Comparison of ENCODE assay signal across 36 cellular contexts in the genomic region with DNA sequence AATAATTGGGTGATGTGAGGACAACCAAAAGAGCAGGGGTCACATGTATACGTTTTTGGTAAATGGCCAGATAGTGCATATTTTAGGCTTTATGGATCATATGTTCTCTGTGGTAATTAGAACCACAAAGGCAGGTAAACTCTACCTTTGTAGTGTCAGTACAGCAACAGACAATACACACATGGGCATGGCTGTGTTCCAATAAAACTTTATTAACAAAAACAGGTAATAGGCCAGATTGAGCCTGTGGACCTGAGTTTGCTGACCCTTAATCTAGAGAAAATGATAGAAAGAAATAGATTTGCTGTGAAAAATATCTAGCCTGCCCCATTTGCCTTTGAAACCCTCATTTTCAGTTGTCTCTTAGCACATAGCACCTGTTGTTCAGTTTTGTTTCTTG.
"Had no signal": no experiment of that assay in that cellular context is flagged by ENCODE, and none has a peak within 500 bp of the region (broad histone marks: within the 10 kb centered on the region; RNA-seq: fewer than 3 reads in every experiment).

No MANE protein-coding gene starts in this region.

- H3K27me3 ChIP-seq: MG63 had no signal

- H3K36me3 ChIP-seq: MG63 had no signal

- DNase-seq: Karpas-422, Kasumi-1, MG63, MM.1S, MV-4-11, NCI-H1048, NCI-H1092, NCI-H1092 treated with DMSO at 0.1 percent for 48 hours, NCI-H1105, NCI-H1105 treated with DMSO at 0.1 percent for 48 hours, NCI-H1417, NCI-H1417 treated with DMSO at 0.1 percent for 48 hours, NCI-H1436, NCI-H1436 treated with DMSO at 0.1 percent for 48 hours, NCI-H146, NCI-H1694, NCI-H1694 treated with DMSO at 0.1 percent for 48 hours, NCI-H187, NCI-H187 treated with DMSO at 0.1 percent for 48 hours, NCI-H1930, NCI-H2029, NCI-H2029 treated with DMSO at 0.1 percent for 48 hours, NCI-H2081, NCI-H2081 treated with DMSO at 0.1 percent for 48 hours, NCI-H2107, NCI-H2171, NCI-H2171 treated with DMSO at 0.1 percent for 48 hours, NCI-H2227 treated with DMSO at 0.1 percent for 48 hours, NCI-H226, NCI-H345, NCI-H446, NCI-H446 treated with DMSO at 0.1 percent for 48 hours, NCI-H510A, NCI-H510A treated with DMSO at 0.1 percent for 48 hours, NCI-H524, NCI-H524 treated with DMSO at 0.1 percent for 48 hours had no signal

- H3K4me3 ChIP-seq: MG63 had no signal

- H3K9me3 ChIP-seq: MG63 had no signal
